In the genomic region with DNA sequence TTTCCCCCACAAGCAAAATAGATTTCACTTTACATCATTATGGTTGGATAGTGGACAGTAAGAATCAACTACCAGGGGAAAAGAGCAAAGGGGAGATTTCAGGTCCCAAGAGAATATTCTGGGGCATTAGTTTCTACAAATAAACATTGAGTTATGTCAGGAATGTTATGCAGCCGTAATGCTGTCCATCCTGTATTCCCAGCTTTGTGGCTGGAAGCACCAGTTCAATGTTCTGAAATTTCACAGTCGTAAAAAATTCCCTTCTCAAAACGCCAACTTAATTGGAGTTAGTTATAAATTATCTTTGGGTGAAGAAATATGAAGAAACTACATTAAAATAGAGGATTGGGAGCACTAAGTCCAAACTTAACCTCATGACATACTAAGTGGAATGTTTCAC, we compare ENCODE assay signal across 2 cellular contexts.
TF ChIP-seq lines count a peak whose summit lies in the region.

No MANE protein-coding gene starts in this region.

TF ChIP-seq in liver, 16 proteins besides CTCF, POLR2A, EP300 and RAD21 (continued from another document):
- TF ChIP-seq, protein P1, sequence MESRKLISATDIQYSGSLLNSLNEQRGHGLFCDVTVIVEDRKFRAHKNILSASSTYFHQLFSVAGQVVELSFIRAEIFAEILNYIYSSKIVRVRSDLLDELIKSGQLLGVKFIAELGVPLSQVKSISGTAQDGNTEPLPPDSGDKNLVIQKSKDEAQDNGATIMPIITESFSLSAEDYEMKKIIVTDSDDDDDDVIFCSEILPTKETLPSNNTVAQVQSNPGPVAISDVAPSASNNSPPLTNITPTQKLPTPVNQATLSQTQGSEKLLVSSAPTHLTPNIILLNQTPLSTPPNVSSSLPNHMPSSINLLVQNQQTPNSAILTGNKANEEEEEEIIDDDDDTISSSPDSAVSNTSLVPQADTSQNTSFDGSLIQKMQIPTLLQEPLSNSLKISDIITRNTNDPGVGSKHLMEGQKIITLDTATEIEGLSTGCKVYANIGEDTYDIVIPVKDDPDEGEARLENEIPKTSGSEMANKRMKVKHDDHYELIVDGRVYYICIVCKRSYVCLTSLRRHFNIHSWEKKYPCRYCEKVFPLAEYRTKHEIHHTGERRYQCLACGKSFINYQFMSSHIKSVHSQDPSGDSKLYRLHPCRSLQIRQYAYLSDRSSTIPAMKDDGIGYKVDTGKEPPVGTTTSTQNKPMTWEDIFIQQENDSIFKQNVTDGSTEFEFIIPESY (IDR thresholded peaks at IDR 0.05), result no peak

TF ChIP-seq in HepG2, 621 proteins besides CTCF, POLR2A, EP300 and RAD21 (continued from another document):
- TF ChIP-seq, protein P2, sequence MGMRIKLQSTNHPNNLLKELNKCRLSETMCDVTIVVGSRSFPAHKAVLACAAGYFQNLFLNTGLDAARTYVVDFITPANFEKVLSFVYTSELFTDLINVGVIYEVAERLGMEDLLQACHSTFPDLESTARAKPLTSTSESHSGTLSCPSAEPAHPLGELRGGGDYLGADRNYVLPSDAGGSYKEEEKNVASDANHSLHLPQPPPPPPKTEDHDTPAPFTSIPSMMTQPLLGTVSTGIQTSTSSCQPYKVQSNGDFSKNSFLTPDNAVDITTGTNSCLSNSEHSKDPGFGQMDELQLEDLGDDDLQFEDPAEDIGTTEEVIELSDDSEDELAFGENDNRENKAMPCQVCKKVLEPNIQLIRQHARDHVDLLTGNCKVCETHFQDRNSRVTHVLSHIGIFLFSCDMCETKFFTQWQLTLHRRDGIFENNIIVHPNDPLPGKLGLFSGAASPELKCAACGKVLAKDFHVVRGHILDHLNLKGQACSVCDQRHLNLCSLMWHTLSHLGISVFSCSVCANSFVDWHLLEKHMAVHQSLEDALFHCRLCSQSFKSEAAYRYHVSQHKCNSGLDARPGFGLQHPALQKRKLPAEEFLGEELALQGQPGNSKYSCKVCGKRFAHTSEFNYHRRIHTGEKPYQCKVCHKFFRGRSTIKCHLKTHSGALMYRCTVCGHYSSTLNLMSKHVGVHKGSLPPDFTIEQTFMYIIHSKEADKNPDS (CRISPR knock-in tag; IDR thresholded peaks at IDR 0.05), result no peak
- TF ChIP-seq CBFB (CRISPR knock-in tag; IDR thresholded peaks at IDR 0.05) (no peak), IKZF1 (IDR thresholded peaks at IDR 0.05) (no peak), HOXD1 (CRISPR knock-in tag; IDR thresholded peaks at IDR 0.05) (no peak)
- TF ChIP-seq, protein P3, sequence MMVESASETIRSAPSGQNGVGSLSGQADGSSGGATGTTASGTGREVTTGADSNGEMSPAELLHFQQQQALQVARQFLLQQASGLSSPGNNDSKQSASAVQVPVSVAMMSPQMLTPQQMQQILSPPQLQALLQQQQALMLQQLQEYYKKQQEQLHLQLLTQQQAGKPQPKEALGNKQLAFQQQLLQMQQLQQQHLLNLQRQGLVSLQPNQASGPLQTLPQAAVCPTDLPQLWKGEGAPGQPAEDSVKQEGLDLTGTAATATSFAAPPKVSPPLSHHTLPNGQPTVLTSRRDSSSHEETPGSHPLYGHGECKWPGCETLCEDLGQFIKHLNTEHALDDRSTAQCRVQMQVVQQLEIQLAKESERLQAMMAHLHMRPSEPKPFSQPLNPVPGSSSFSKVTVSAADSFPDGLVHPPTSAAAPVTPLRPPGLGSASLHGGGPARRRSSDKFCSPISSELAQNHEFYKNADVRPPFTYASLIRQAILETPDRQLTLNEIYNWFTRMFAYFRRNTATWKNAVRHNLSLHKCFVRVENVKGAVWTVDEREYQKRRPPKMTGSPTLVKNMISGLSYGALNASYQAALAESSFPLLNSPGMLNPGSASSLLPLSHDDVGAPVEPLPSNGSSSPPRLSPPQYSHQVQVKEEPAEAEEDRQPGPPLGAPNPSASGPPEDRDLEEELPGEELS (CRISPR knock-in tag; IDR thresholded peaks at IDR 0.05), result no peak
